In the genomic region with DNA sequence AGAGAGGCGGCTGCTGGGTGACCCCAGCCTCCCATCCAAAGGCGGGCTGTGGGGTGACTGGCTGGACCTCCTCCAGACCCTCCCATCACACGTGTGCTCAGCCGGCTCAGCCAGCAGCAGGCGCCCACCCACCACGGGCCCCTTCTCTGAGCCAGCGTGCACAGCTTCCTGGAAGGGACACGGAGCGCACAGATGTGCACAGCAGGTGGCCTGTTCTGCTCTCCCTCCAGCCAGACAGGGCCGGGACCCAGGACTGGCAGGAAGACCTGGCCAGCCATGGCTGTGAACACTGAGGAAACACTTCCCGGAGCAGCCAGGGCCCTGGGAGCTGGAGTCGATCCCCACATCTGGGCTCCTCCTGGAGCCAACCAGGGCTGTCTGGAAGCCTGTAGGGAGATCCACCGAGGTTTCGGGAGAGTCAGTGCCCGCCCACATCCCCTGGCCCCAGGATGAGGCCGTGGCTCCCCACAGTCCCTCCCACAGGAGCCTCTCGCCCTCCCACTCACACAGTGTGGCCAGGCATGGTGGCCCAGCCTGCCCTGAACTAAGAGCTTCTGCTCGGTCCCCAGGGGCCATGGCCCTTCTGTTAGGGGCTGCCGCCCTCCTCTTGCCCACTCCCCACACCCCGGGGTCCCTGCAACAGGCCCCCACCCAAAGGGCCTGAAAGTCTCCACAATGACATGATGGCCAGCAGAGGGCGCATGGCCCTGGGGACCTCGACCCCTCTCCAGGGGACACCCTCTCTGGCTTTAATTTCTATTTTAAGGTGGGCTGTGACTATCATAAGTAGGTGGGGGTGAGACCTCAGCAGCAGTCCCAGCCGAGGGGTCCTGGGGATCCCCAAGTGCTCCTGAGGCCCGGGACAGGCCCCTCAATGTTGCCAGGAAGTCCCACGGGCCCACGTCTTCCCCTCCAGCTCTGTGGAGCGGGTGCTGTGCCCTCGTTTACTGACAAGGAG, we compare ENCODE assay signal across 2 cellular contexts.
TF ChIP-seq lines count a peak whose summit lies in the region.

No MANE protein-coding gene starts in this region.

TF ChIP-seq in HEK293, 187 proteins besides CTCF, POLR2A, EP300 and RAD21 (continued from another document):
- TF ChIP-seq EGR2 (tag by site-specific recombination; IDR thresholded peaks at IDR 0.05; ENCODE audit: low read depth) = peak; percentile 79
- TF ChIP-seq ZNF335 (tag by site-specific recombination; conservative IDR thresholded peaks at IDR 0.05) = no peak
- TF ChIP-seq, protein P1, sequence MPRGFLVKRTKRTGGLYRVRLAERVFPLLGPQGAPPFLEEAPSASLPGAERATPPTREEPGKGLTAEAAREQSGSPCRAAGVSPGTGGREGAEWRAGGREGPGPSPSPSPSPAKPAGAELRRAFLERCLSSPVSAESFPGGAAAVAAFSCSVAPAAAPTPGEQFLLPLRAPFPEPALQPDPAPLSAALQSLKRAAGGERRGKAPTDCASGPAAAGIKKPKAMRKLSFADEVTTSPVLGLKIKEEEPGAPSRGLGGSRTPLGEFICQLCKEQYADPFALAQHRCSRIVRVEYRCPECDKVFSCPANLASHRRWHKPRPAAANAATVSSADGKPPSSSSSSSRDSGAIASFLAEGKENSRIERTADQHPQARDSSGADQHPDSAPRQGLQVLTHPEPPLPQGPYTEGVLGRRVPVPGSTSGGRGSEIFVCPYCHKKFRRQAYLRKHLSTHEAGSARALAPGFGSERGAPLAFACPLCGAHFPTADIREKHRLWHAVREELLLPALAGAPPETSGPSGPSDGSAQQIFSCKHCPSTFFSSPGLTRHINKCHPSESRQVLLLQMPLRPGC (tag by site-specific recombination; IDR thresholded peaks at IDR 0.05) = no peak
- TF ChIP-seq, protein P2, sequence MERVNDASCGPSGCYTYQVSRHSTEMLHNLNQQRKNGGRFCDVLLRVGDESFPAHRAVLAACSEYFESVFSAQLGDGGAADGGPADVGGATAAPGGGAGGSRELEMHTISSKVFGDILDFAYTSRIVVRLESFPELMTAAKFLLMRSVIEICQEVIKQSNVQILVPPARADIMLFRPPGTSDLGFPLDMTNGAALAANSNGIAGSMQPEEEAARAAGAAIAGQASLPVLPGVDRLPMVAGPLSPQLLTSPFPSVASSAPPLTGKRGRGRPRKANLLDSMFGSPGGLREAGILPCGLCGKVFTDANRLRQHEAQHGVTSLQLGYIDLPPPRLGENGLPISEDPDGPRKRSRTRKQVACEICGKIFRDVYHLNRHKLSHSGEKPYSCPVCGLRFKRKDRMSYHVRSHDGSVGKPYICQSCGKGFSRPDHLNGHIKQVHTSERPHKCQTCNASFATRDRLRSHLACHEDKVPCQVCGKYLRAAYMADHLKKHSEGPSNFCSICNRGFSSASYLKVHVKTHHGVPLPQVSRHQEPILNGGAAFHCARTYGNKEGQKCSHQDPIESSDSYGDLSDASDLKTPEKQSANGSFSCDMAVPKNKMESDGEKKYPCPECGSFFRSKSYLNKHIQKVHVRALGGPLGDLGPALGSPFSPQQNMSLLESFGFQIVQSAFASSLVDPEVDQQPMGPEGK (tag by site-specific recombination; IDR thresholded peaks at IDR 0.05) = 0 out of 2 replicates have a peak, but pooled peaks have one; percentile 20
- peak; percentile 91 for TF ChIP-seq ZFHX2 (tag by site-specific recombination; conservative IDR thresholded peaks at IDR 0.05)
- TF ChIP-seq PRDM10 (tag by site-specific recombination; IDR thresholded peaks at IDR 0.05) = peak; percentile 62
TF ChIP-seq in HEK293: peak in this region for 6.

TF ChIP-seq in HepG2, 621 proteins besides CTCF, POLR2A, EP300 and RAD21:
- TF ChIP-seq PREB (CRISPR knock-in tag; IDR thresholded peaks at IDR 0.05) (no peak), TOE1 (CRISPR knock-in tag; IDR thresholded peaks at IDR 0.05) (no peak), ATF7 (IDR thresholded peaks at IDR 0.05) (no peak), ATF7 (CRISPR knock-in tag; IDR thresholded peaks at IDR 0.05) (no peak), ZEB1 (IDR thresholded peaks at IDR 0.05; ENCODE audit: insufficient replicate concordance, low read depth) (no peak), EEA1 (CRISPR knock-in tag; IDR thresholded peaks at IDR 0.05; ENCODE audit: borderline replicate concordance) (no peak), RFX5 (IDR thresholded peaks at IDR 0.05; ENCODE audit: low read depth, low read length) (no peak)
- TF ChIP-seq, protein P2 (CRISPR knock-in tag; IDR thresholded peaks at IDR 0.05) = 0 out of 2 replicates have a peak, but pooled peaks have one; percentile 31
- TF ChIP-seq, protein P3, sequence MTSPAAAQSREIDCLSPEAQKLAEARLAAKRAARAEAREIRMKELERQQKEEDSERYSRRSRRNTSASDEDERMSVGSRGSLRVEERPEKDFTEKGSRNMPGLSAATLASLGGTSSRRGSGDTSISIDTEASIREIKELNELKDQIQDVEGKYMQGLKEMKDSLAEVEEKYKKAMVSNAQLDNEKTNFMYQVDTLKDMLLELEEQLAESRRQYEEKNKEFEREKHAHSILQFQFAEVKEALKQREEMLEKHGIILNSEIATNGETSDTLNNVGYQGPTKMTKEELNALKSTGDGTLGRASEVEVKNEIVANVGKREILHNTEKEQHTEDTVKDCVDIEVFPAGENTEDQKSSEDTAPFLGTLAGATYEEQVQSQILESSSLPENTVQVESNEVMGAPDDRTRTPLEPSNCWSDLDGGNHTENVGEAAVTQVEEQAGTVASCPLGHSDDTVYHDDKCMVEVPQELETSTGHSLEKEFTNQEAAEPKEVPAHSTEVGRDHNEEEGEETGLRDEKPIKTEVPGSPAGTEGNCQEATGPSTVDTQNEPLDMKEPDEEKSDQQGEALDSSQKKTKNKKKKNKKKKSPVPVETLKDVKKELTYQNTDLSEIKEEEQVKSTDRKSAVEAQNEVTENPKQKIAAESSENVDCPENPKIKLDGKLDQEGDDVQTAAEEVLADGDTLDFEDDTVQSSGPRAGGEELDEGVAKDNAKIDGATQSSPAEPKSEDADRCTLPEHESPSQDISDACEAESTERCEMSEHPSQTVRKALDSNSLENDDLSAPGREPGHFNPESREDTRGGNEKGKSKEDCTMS (CRISPR knock-in tag; conservative IDR thresholded peaks at IDR 0.05) = no peak
